In the genomic region with DNA sequence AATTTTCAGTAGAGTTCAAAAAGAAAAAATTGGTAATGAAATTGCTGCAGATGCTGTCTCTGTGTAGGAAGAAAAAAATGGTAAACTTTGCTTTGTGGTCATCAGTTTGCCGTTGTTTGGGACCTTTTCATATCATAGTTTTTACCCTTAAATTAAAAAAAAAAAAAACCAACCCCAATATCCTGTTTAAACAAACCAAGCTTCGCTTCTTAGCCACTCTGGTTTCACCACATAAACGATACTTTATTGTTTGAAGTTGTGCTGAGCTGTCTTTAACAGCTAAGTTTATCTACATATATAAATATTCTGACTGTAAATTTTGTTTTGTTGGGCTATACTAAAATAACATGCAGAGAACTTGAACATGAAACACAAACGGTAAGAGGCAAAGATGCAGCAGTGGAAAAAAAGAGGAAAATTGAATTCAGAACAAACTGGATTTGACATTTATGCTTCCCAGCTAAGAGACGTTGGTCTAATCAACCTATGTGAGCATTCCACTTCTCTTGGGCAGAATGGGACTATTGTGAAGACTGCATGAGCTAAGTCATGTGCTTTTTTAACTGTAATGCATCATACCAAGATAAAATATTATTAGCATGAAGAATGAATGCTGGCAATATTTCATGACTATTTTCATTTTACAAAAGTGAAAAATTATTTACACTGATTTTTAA, we compare ENCODE assay signal across 24 cellular contexts. TPM values are rescaled to one million over a fixed set of nuclear protein-coding genes. Genes with fewer than 3 reads are reported as not detected.
DNase-seq lines count a peak whose midpoint lies in the region; ATAC-seq and TF ChIP-seq lines count a peak whose summit lies in the region.
"Had no signal": no experiment of that assay in that cellular context is flagged by ENCODE, and none has a peak within 500 bp of the region (broad histone marks: within the 10 kb centered on the region; RNA-seq: fewer than 3 reads in every experiment).

No MANE protein-coding gene starts in this region.

- no peaks in the 10 kb centered on the region for H3K27me3 Mint-ChIP-seq in natural killer cell (ENCODE audit: low read depth in 2 of 2)
- peaks cover 0 to 3% of the 10 kb centered on the region in 2 donors for H3K27me3 Mint-ChIP-seq in natural killer cell treated with Interleukin-12 subunit alpha and Interleukin-12 subunit beta and Interleukin-15 and Interleukin-18, amount 100 ng/mL, for 72 hours
- no peaks in the 10 kb centered on the region for H3K27me3 Mint-ChIP-seq in T-cell
- H3K27me3 Mint-ChIP-seq: activated T-cell treated with anti-CD3 and anti-CD28 coated beads, Interleukin-2, amount 50 U/mL, for 24 hours had no signal

- H3K36me3 Mint-ChIP-seq in natural killer cell, result no peaks in the 10 kb centered on the region
- H3K36me3 Mint-ChIP-seq in natural killer cell treated with Interleukin-12 subunit alpha and Interleukin-12 subunit beta and Interleukin-15 and Interleukin-18, amount 100 ng/mL, for 72 hours, result no peaks in the 10 kb centered on the region
- no peaks in the 10 kb centered on the region for H3K36me3 Mint-ChIP-seq in T-cell

- POLR2A ChIA-PET in T-cell (lab: Charles Lee), result interaction anchor here (0.6 to 1.0 kb wide), 6 partner anchors 16 to 554 kb away, joined by 3 to 11 read pairs (median 3); no protein-coding TSS in a partner anchor

- DNase-seq in natural killer cell, result no peak
- no peak for DNase-seq in natural killer cell treated with Interleukin-12 subunit alpha and Interleukin-12 subunit beta and Interleukin-15 and Interleukin-18, amount 100 ng/mL, for 72 hours (ENCODE audit: low spot score)
- no peak for DNase-seq in T-cell
- DNase-seq in foreskin melanocyte, result peak; percentile 93
- DNase-seq in left lobe of liver (ENCODE audit: low spot score), result no peak
- DNase-seq in NCI-H524 (lab: John Stamatoyannopoulos, UW), result no peak
- DNase-seq in GM03348 (ENCODE audit: low spot score), result no peak
- DNase-seq in NCI-H446 treated with DMSO at 0.1 percent for 48 hours (lab: John Stamatoyannopoulos, UW), result no peak
- DNase-seq: activated B cell treated with CpG ODN at 0.5 μM for 24 hours; activated naive CD4-positive, alpha-beta T cell; activated T-cell treated with anti-CD3 and anti-CD28 coated beads, Interleukin-2, amount 50 U/mL, for 24 hours; amygdala; BE2C; Calu3; cortex of kidney; endodermal cell; esophagus squamous epithelium; lower lobe of right lung; NCI-H1105; NCI-H1930; stimulated activated CD4-positive, alpha-beta T cell treated with anti-CD3 and anti-CD28 coated beads, Interleukin-2, amount 100 ng/mL, for 24 hours; substantia nigra; T1000; upper lobe of right lung had no signal

- no peak overlapping the region for H3K4me3 Mint-ChIP-seq in natural killer cell
- H3K4me3 Mint-ChIP-seq in natural killer cell treated with Interleukin-12 subunit alpha and Interleukin-12 subunit beta and Interleukin-15 and Interleukin-18, amount 100 ng/mL, for 72 hours, result no peak overlapping the region
- H3K4me3 Mint-ChIP-seq in T-cell, result peak overlapping the region in 2 of 3 donors; percentile 9 to 36
- H3K4me3 Mint-ChIP-seq: activated B cell treated with CpG ODN at 0.5 μM for 24 hours; activated T-cell treated with anti-CD3 and anti-CD28 coated beads, Interleukin-2, amount 50 U/mL, for 24 hours; endodermal cell had no signal

- intact Hi-C loops in natural killer cell (cut with micrococcal nuclease), result no loop called here

- ATAC-seq in natural killer cell (peak in 2 of 3 donors; percentile 38 to 53), T-cell (replicated peaks in 1 of 4) (peak; percentile 45 to 93 (median 75)), left lobe of liver (no peak)
- no peak for ATAC-seq in natural killer cell treated with Interleukin-12 subunit alpha and Interleukin-12 subunit beta and Interleukin-15 and Interleukin-18, amount 100 ng/mL, for 72 hours
- ATAC-seq: lower lobe of right lung, upper lobe of right lung had no signal

- no peak overlapping the region for H3K27ac Mint-ChIP-seq in natural killer cell
- no peak overlapping the region for H3K27ac Mint-ChIP-seq in natural killer cell treated with Interleukin-12 subunit alpha and Interleukin-12 subunit beta and Interleukin-15 and Interleukin-18, amount 100 ng/mL, for 72 hours
- peak overlapping the region in 1 of 2 donors; percentile 17 for H3K27ac Mint-ChIP-seq in T-cell
- H3K27ac Mint-ChIP-seq: activated B cell treated with CpG ODN at 0.5 μM for 24 hours; activated T-cell treated with anti-CD3 and anti-CD28 coated beads, Interleukin-2, amount 50 U/mL, for 24 hours; endodermal cell had no signal

- H3K9me3 Mint-ChIP-seq in natural killer cell (no peaks in the 10 kb centered on the region), T-cell (no peaks in the 10 kb centered on the region)
- no peaks in the 10 kb centered on the region for H3K9me3 Mint-ChIP-seq in natural killer cell treated with Interleukin-12 subunit alpha and Interleukin-12 subunit beta and Interleukin-15 and Interleukin-18, amount 100 ng/mL, for 72 hours
- H3K9me3 Mint-ChIP-seq: activated B cell treated with CpG ODN at 0.5 μM for 24 hours; activated T-cell treated with anti-CD3 and anti-CD28 coated beads, Interleukin-2, amount 50 U/mL, for 24 hours; endodermal cell had no signal

- TF ChIP-seq CTCF in natural killer cell (IDR thresholded peaks at IDR 0.05), result no peak

- CTCF ChIA-PET in T-cell (lab: Charles Lee), result interaction anchor here in 1 of 2 donors (0.6 to 2.1 kb wide), 4 partner anchors 15 to 402 kb away, joined by 4 to 12 read pairs (median 4); partner anchors contain the start of genes DNAJB14, H2AZ1 and TRMT10A

- H3K4me1 Mint-ChIP-seq in natural killer cell (peaks cover 5 to 11% of the 10 kb centered on the region in 2 donors), T-cell (peaks cover 21 to 23% (median 23%) of the 10 kb centered on the region in 3 donors)
- H3K4me1 Mint-ChIP-seq in natural killer cell treated with Interleukin-12 subunit alpha and Interleukin-12 subunit beta and Interleukin-15 and Interleukin-18, amount 100 ng/mL, for 72 hours (ENCODE audit: low read depth in 2 of 2), result peaks cover 5% of the 10 kb centered on the region in 2 donors
- H3K4me1 Mint-ChIP-seq: activated B cell treated with CpG ODN at 0.5 μM for 24 hours, endodermal cell had no signal

RNA-seq across cellular contexts. Expression of gene H2AZ1, which starts 15.7 kb away (rescaled TPM):
- total RNA-seq in natural killer cell (10 to 100 TPM; 87.7 to 91.3 (median 89.5) TPM), T-cell (100 to 1,000 TPM in 4 of 5 donors, 10 to 100 TPM in 1; 93.9 to 146 (median 131) TPM), left lobe of liver (35.8 TPM)
- 100 to 1,000 TPM; 429 to 580 TPM for total RNA-seq in natural killer cell treated with Interleukin-12 subunit alpha and Interleukin-12 subunit beta and Interleukin-15 and Interleukin-18, amount 100 ng/mL, for 72 hours

RNA-seq across cellular contexts. Expression of gene DNAJB14, which starts 19.4 kb away (rescaled TPM):
- total RNA-seq in natural killer cell (10 to 100 TPM; 81.0 to 90.0 (median 86.1) TPM), T-cell (10 to 100 TPM; 48.9 to 66.5 (median 61.7) TPM), left lobe of liver (16.2 TPM)
- total RNA-seq in natural killer cell treated with Interleukin-12 subunit alpha and Interleukin-12 subunit beta and Interleukin-15 and Interleukin-18, amount 100 ng/mL, for 72 hours, result 10 to 100 TPM; 51.4 to 70.3 TPM

Comparison
In these comparisons a context has a peak if more than half of its experiments do, and no peak if none do; other contexts are left out.
1. ATAC-seq: peak in natural killer cell (2 of 3) and T-cell (4 of 4); none in natural killer cell treated with Interleukin-12 subunit alpha and Interleukin-12 subunit beta and Interleukin-15 and Interleukin-18, amount 100 ng/mL, for 72 hours (0 of 2) and left lobe of liver (single experiment).
2. H3K4me3 Mint-ChIP-seq: peak in T-cell (2 of 3); none in natural killer cell (single experiment) and natural killer cell treated with Interleukin-12 subunit alpha and Interleukin-12 subunit beta and Interleukin-15 and Interleukin-18, amount 100 ng/mL, for 72 hours (single experiment).